Comparison of ENCODE assay signal across 10 cellular contexts in genomic region chr6:2857185-2857579, GRCh38. TPM values are rescaled to one million over a fixed set of nuclear protein-coding genes. Genes with fewer than 3 reads are reported as not detected.
DNase-seq lines count a peak whose midpoint lies in the region; ATAC-seq, FAIRE-seq and TF ChIP-seq lines count a peak whose summit lies in the region.
"Had no signal": no experiment of that assay in that cellular context is flagged by ENCODE, and none has a peak within 500 bp of the region (broad histone marks: within the 10 kb centered on the region; RNA-seq: fewer than 3 reads in every experiment).

No MANE protein-coding gene starts in this region.

- no peaks in the 10 kb centered on the region for H3K36me3 ChIP-seq in SK-N-SH (replicated peaks in 1 of 2; ENCODE audit: control insufficient read depth in 1 of 2, insufficient read depth in 2 of 2, low read length in 1 of 2)
- no peaks in the 10 kb centered on the region for H3K36me3 ChIP-seq in SU-DHL-6 (ENCODE audit: low read length)
- H3K36me3 ChIP-seq in esophagus squamous epithelium, result no peaks in the 10 kb centered on the region
- H3K36me3 ChIP-seq in small intestine (ENCODE audit: control insufficient read depth in 2 of 2, insufficient read depth in 2 of 2, low read length in 2 of 2), result no peaks in the 10 kb centered on the region

- no peak for ATAC-seq in SK-N-SH treated with all-trans-retinoic acid at 6 μM for 48 hours

- H3K4me3 ChIP-seq in SK-N-SH (ENCODE audit: low read depth in 2 of 2, low read length in 1 of 2) (no peak overlapping the region), SU-DHL-6 (ENCODE audit: insufficient read depth, low read length, poor library complexity, severe bottlenecking) (no peak overlapping the region), esophagus squamous epithelium (peak overlapping the region in 1 of 4 donors; percentile 42), small intestine (ENCODE audit: low read depth in 1 of 2, low read length in 2 of 2) (no peak overlapping the region), foreskin fibroblast (ENCODE audit: low read depth in 1 of 2, low read length in 2 of 2) (no peak overlapping the region)

- H3K9me2 ChIP-seq in SK-N-SH (no peaks in the 10 kb centered on the region), SU-DHL-6 (replicated peaks; ENCODE audit: insufficient read depth, low read length) (no peaks in the 10 kb centered on the region)

- no peak for TF ChIP-seq CTCF in SK-N-SH (IDR thresholded peaks at IDR 0.05)
- TF ChIP-seq CTCF in SU-DHL-6 (IDR thresholded peaks at IDR 0.05; ENCODE audit: insufficient read depth, low read length, poor library complexity, severe bottlenecking), result no peak
- no peak for TF ChIP-seq CTCF in esophagus squamous epithelium (IDR thresholded peaks at IDR 0.05)
- TF ChIP-seq CTCF in foreskin fibroblast (IDR thresholded peaks at IDR 0.05; ENCODE audit: low read depth, low read length), result no peak

- H4K20me1 ChIP-seq in SK-N-SH (ENCODE audit: insufficient read depth), result no peaks in the 10 kb centered on the region
- H4K20me1 ChIP-seq in SU-DHL-6 (ENCODE audit: low read depth, low read length), result no peaks in the 10 kb centered on the region

- H3K4me2 ChIP-seq in SK-N-SH (peak overlapping the region; percentile 50; the same call in 1 of the 2 replicates), SU-DHL-6 (ENCODE audit: low read depth, low read length, poor library complexity, severe bottlenecking) (peak overlapping the region; percentile 50)

- intact Hi-C loops in esophagus squamous epithelium (cut with DNase I), result no loop called here

- no peak for TF ChIP-seq EP300 in SK-N-SH (IDR thresholded peaks at IDR 0.05; ENCODE audit: borderline replicate concordance in 1 of 2, low read depth in 1 of 2, low read length in 1 of 2)

- peak overlapping the region; percentile 51 to 91 for H3K27ac ChIP-seq in SK-N-SH (ENCODE audit: low read depth in 2 of 2, low read length in 1 of 2)
- peak overlapping the region; percentile 86 for H3K27ac ChIP-seq in SU-DHL-6 (ENCODE audit: low read depth, low read length)
- peak overlapping the region in 3 of 4 donors; percentile 72 to 89 (median 85) for H3K27ac ChIP-seq in esophagus squamous epithelium
- H3K27ac ChIP-seq in small intestine (ENCODE audit: low read depth in 1 of 2, low read length in 1 of 2), result peak overlapping the region; percentile 76 to 90
- H3K27ac ChIP-seq: 22Rv1 had no signal

- TF ChIP-seq POLR2A in esophagus squamous epithelium (IDR thresholded peaks at IDR 0.05), result no peak

- POLR2A ChIA-PET in SK-N-SH (lab: Yijun Ruan, JAX), result no interaction called here

- H3K4me1 ChIP-seq in SK-N-SH (ENCODE audit: control insufficient read depth in 1 of 2, insufficient read depth in 2 of 2, low read depth in 1 of 2, low read length in 1 of 2) (peaks cover 18 to 26% of the 10 kb centered on the region in 2 experiments; a peak in 2 of 4 replicates), esophagus squamous epithelium (peaks cover 7 to 49% (median 21%) of the 10 kb centered on the region in 3 donors), small intestine (ENCODE audit: control insufficient read depth in 2 of 2, insufficient read depth in 1 of 2, low read depth in 1 of 2, low read length in 1 of 2) (peaks cover 0 to 6% of the 10 kb centered on the region in 2 donors)

- H3K27me3 ChIP-seq in SK-N-SH (ENCODE audit: insufficient read depth) (no peaks in the 10 kb centered on the region), SU-DHL-6 (ENCODE audit: low read length) (no peaks in the 10 kb centered on the region), esophagus squamous epithelium (no peaks in the 10 kb centered on the region), small intestine (ENCODE audit: control insufficient read depth in 2 of 2, insufficient read depth in 2 of 2, low read length in 2 of 2) (no peaks in the 10 kb centered on the region)

- no peaks in the 10 kb centered on the region for H3K79me2 ChIP-seq in SK-N-SH (ENCODE audit: insufficient read depth)
- no peaks in the 10 kb centered on the region for H3K79me2 ChIP-seq in SU-DHL-6 (ENCODE audit: insufficient read depth, low read length)

- no peak for TF ChIP-seq RAD21 in SK-N-SH (IDR thresholded peaks at IDR 0.05; ENCODE audit: low read length)

- DNase-seq in SK-N-SH, result no peak
- no peak for DNase-seq in esophagus squamous epithelium (lab: John Stamatoyannopoulos, UW)
- no peak for DNase-seq in small intestine
- DNase-seq in NOMO-1 treated with DMSO at 0.1 percent for 48 hours (lab: John Stamatoyannopoulos, UW; ENCODE audit: unreplicated experiment), result no peak
- no peak for DNase-seq in foreskin fibroblast
- DNase-seq in DMS153 treated with DMSO at 0.1 percent for 48 hours (lab: John Stamatoyannopoulos, UW; ENCODE audit: unreplicated experiment), result no peak
- DNase-seq: NCI-H345 had no signal

- peak overlapping the region; percentile 88; the same call in 1 of the 2 replicates for H2AFZ ChIP-seq in SK-N-SH (ENCODE audit: low read depth)
- no peak overlapping the region for H2AFZ ChIP-seq in SU-DHL-6 (ENCODE audit: low read depth, low read length, severe bottlenecking)

- H3K9ac ChIP-seq in SK-N-SH (no peak overlapping the region), SU-DHL-6 (ENCODE audit: low read length) (peak overlapping the region; percentile 52)

- H3F3A ChIP-seq in SK-N-SH (replicated peaks; ENCODE audit: insufficient read depth) (peaks cover 4% of the 10 kb centered on the region), SU-DHL-6 (ENCODE audit: insufficient read depth) (peaks cover 50% of the 10 kb centered on the region)

- CTCF ChIA-PET in SK-N-SH (lab: Yijun Ruan, JAX), result interaction anchor here (0.8 to 3.8 kb wide), 3 partner anchors 11 to 75 kb away, joined by 3 to 24 read pairs (median 3); no protein-coding TSS in a partner anchor

- WGBS in SK-N-SH (ENCODE audit: low lambda C conversion rate), result 93% methylated on average over 7 of the region's 7 CpGs
- WGBS in esophagus squamous epithelium, 2 donors, result 80 to 82% methylated on average over 7 of the region's 7 CpGs
- whole genome bisulfite sequencing in small intestine, 3 donors, result 75 to 91% (median 83%) methylated on average over 7 of the region's 7 CpGs

- FAIRE-seq in small intestine (lab: Jason Lieb, UNC), result no peak

- H3K9me3 ChIP-seq in SK-N-SH (no peaks in the 10 kb centered on the region), SU-DHL-6 (ENCODE audit: insufficient read depth, low read length) (no peaks in the 10 kb centered on the region), esophagus squamous epithelium (no peaks in the 10 kb centered on the region), small intestine (ENCODE audit: control insufficient read depth, low read depth) (no peaks in the 10 kb centered on the region)

TF ChIP-seq in SK-N-SH, 30 proteins besides CTCF, POLR2A, EP300 and RAD21:
- TF ChIP-seq MEF2A (IDR thresholded peaks at IDR 0.05; ENCODE audit: borderline replicate concordance, low read depth), result no peak
- no peak for TF ChIP-seq TAF1 (IDR thresholded peaks at IDR 0.05; ENCODE audit: borderline replicate concordance, low read depth, low read length)
- TF ChIP-seq RCOR1 (IDR thresholded peaks at IDR 0.05; ENCODE audit: low read length), result no peak
- no peak for TF ChIP-seq RFX5 (IDR thresholded peaks at IDR 0.05; ENCODE audit: low read length)
- TF ChIP-seq PBX3 (IDR thresholded peaks at IDR 0.05), result no peak

TF ChIP-seq in SK-N-SH treated with all-trans-retinoic acid at 6 μM for 48 hours, 23 proteins besides CTCF, POLR2A, EP300 and RAD21:
- TF ChIP-seq CREB5 (CRISPR knock-in tag; IDR thresholded peaks at IDR 0.05; ENCODE audit: low read depth) (no peak), ISL1 (CRISPR knock-in tag; IDR thresholded peaks at IDR 0.05) (no peak), GLIS3 (CRISPR knock-in tag; IDR thresholded peaks at IDR 0.05) (no peak), TOX (CRISPR knock-in tag; IDR thresholded peaks at IDR 0.05; ENCODE audit: borderline replicate concordance) (no peak), ZNF70 (CRISPR knock-in tag; IDR thresholded peaks at IDR 0.05) (no peak), ZFP30 (CRISPR knock-in tag; IDR thresholded peaks at IDR 0.05) (no peak), BACH2 (CRISPR knock-in tag; IDR thresholded peaks at IDR 0.05; ENCODE audit: borderline replicate concordance) (no peak)

RNA-seq across cellular contexts. Expression of gene SERPINB1, which starts 15.5 kb away (rescaled TPM):
- polyA plus RNA-seq in SK-N-SH (2012; rRNA removed), result 9.4 and 10.9 TPM in 2 replicates
- polyA plus RNA-seq in SK-N-SH (2012; cell fraction: cytosol; rRNA removed), result 13.1 and 18.2 TPM in 2 replicates
- polyA plus RNA-seq in SK-N-SH (2012; cell fraction: nucleus; rRNA removed), result 5.6 and 10.4 TPM in 2 replicates
- 1,000 to 10,000 TPM in 1 of 4 donors, 100 to 1,000 TPM in 3; 284 to 1,204 (median 702) TPM for total RNA-seq in esophagus squamous epithelium
- polyA plus RNA-seq in small intestine, result 100 to 1,000 TPM; 154 to 226 (median 169) TPM

RNA-seq across cellular contexts. Expression of gene SERPINB9, which starts 45.9 kb away (rescaled TPM):
- polyA plus RNA-seq in SK-N-SH (2012; rRNA removed) (0.19 and 0.28 TPM in 2 replicates), small intestine (1 to 10 TPM in 2 of 3 donors, under 1 TPM in 1; 0.22 to 3.6 (median 1.1) TPM)
- 0.19 and 0.24 TPM in 2 replicates for polyA plus RNA-seq in SK-N-SH (2012; cell fraction: cytosol; rRNA removed)
- polyA plus RNA-seq in SK-N-SH (2012; cell fraction: nucleus; rRNA removed), result 0.19 and 0.23 TPM in 2 replicates
- 10 to 100 TPM in 2 of 4 donors, 1 to 10 TPM in 2; 7.5 to 40.4 (median 12.1) TPM for total RNA-seq in esophagus squamous epithelium

Comparison
In these comparisons a context has a peak if more than half of its experiments do, and no peak if none do; other contexts are left out.
1. RNA of gene SERPINB1, which starts 15.5 kb away (polyA plus RNA-seq): 154 to 226 TPM in small intestine; 5.6 to 18.2 TPM in SK-N-SH; every median in the first group is over 4 times any median in the second.
2. Peak in every context shown above with its lines, with median percentiles within 50 percentile points of each other: H3K27ac ChIP-seq.